In the genomic region with DNA sequence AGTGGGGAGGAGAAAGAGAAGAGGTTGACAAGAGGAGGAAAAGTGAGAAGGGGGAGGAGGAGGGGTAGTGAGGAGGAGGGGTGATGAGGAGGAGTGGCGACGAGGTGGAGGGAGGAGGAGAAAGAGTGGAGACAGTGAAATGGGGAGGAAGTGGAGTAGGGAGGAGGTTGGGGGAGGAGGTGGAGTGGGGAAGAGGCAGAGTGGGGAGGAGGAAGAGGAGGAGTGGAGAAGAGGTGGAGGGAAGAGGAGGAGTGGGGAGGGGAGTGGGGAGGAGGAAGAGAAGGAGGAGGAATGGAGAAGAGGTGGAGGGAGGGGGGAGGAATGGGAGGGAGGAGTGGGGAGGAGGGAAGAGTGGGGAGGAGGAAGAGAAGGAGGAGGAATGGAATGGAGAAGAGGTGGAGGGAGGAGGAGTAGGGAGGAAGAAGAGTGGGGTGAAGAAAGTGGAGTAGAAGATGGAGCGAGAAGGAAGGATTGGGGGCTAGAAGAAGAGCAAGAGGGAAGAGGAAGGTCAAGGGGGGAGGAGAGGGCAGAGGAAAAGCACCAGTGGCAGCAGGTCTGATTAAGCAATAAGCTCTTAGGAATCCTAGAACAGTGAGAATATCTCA, we compare ENCODE assay signal across 33 cellular contexts. TPM values are rescaled to one million over a fixed set of nuclear protein-coding genes. Genes with fewer than 3 reads are reported as not detected.
"Had no signal": no experiment of that assay in that cellular context is flagged by ENCODE, and none has a peak within 500 bp of the region (broad histone marks: within the 10 kb centered on the region; RNA-seq: fewer than 3 reads in every experiment).

No MANE protein-coding gene starts in this region.

- H3K36me3 Mint-ChIP-seq: activated CD4-positive, alpha-beta memory T cell treated with anti-CD3 and anti-CD28 coated beads for 36 hours; activated naive CD4-positive, alpha-beta T cell treated with anti-CD3 and anti-CD28 coated beads, Interleukin-2, amount 50 U/mL, for 72 hours had no signal

- H3K27me3 Mint-ChIP-seq: activated B cell treated with CpG ODN at 0.5 μM for 24 hours; activated CD4-positive, alpha-beta memory T cell treated with anti-CD3 and anti-CD28 coated beads for 36 hours had no signal

- H3K9me3 Mint-ChIP-seq: activated B cell treated with CpG ODN at 0.5 μM for 24 hours; activated CD4-positive, alpha-beta memory T cell treated with anti-CD3 and anti-CD28 coated beads for 36 hours; activated T-cell treated with anti-CD3 and anti-CD28 coated beads, Interleukin-2, amount 50 U/mL, for 4 hours had no signal

- H3K27ac Mint-ChIP-seq: activated B cell treated with CpG ODN at 0.5 μM for 24 hours; activated CD4-positive, alpha-beta memory T cell treated with anti-CD3 and anti-CD28 coated beads for 36 hours; activated naive CD4-positive, alpha-beta T cell treated with anti-CD3 and anti-CD28 coated beads for 36 hours; activated naive CD4-positive, alpha-beta T cell treated with anti-CD3 and anti-CD28 coated beads, Interleukin-2, amount 50 U/mL, for 72 hours; activated T-helper 1 cell treated with anti-CD3 and anti-CD28 coated beads, Interleukin-12 subunit alpha, Interleukin-12 subunit beta, Interleukin-2, Interleukin-4 antibody, amounts not matched to agents 30 ng/mL and 10 ng/mL and 1 ng/mL, durations not matched to agents 14 hours and 24 hours and 36 hours had no signal

- H3K4me3 ChIP-seq: adrenal gland, body of pancreas, breast epithelium, MG63, Peyer's patch, SK-N-MC had no signal

- H3K9me3 ChIP-seq: adrenal gland, body of pancreas, breast epithelium, MG63, Peyer's patch had no signal

- FAIRE-seq: astrocyte had no signal

- DNase-seq: activated B cell treated with CpG ODN at 0.5 μM for 24 hours; activated CD4-positive, alpha-beta memory T cell treated with anti-CD3 and anti-CD28 coated beads for 36 hours; activated CD4-positive, alpha-beta T cell treated with anti-CD3 and anti-CD28 coated beads for 4 hours; activated CD4-positive, alpha-beta T cell treated with anti-CD3 and anti-CD28 coated beads, Interleukin-2, amount 50 U/mL, for 1 hour; activated CD4-positive, CD25-positive, alpha-beta regulatory T cell treated with anti-CD3 and anti-CD28 coated beads, Interleukin-2, amount 50 U/mL, for 72 hours; activated CD8-positive, alpha-beta memory T cell treated with anti-CD3 and anti-CD28 coated beads, Interleukin-2, amount 50 U/mL, for 4 hours; activated gamma-delta T cell treated with Interleukin-2 at 50 U/mL for 16 hours; activated naive CD4-positive, alpha-beta T cell treated with anti-CD3 and anti-CD28 coated beads for 36 hours; activated T-cell treated with anti-CD3 and anti-CD28 coated beads for 4 hours; activated T-cell treated with anti-CD3 and anti-CD28 coated beads, Interleukin-2, amount 50 U/mL, for 4 hours; adrenal gland; body of pancreas; Kasumi-1; MG63; NCI-H1092 treated with DMSO at 0.1 percent for 48 hours; NCI-H1417; NCI-H146; NCI-H187 treated with DMSO at 0.1 percent for 48 hours; NCI-H2081; NCI-H2171 treated with DMSO at 0.1 percent for 48 hours; NCI-H226; NCI-H446 treated with DMSO at 0.1 percent for 48 hours; NCI-H524 treated with DMSO at 0.1 percent for 48 hours; Peyer's patch; Right ventricle myocardium superior had no signal

- ATAC-seq: activated naive CD4-positive, alpha-beta T cell treated with anti-CD3 and anti-CD28 coated beads, Interleukin-2, amount 50 U/mL, for 72 hours; activated T-cell treated with anti-CD3 and anti-CD28 coated beads, Interleukin-2, amount 50 U/mL, for 4 hours; body of pancreas had no signal

- H3K27me3 ChIP-seq: adrenal gland, body of pancreas, breast epithelium, MG63, Peyer's patch had no signal

- H3K27ac ChIP-seq: adrenal gland, body of pancreas, breast epithelium, Peyer's patch, SK-N-MC had no signal

- H3K4me1 ChIP-seq: adrenal gland, body of pancreas, breast epithelium, Peyer's patch had no signal

- H3K4me1 Mint-ChIP-seq: activated B cell treated with CpG ODN at 0.5 μM for 24 hours had no signal

- H3K36me3 ChIP-seq: adrenal gland, MG63 had no signal

- H3K4me3 Mint-ChIP-seq: activated B cell treated with CpG ODN at 0.5 μM for 24 hours; activated CD4-positive, alpha-beta memory T cell treated with anti-CD3 and anti-CD28 coated beads for 36 hours; activated naive CD4-positive, alpha-beta T cell treated with anti-CD3 and anti-CD28 coated beads for 36 hours; activated T-cell treated with anti-CD3 and anti-CD28 coated beads, Interleukin-2, amount 50 U/mL, for 4 hours; activated T-helper 1 cell treated with anti-CD3 and anti-CD28 coated beads, Interleukin-12 subunit alpha, Interleukin-12 subunit beta, Interleukin-2, Interleukin-4 antibody, amounts not matched to agents 30 ng/mL and 10 ng/mL and 1 ng/mL, durations not matched to agents 14 hours and 24 hours and 36 hours had no signal

RNA-seq across cellular contexts. Expression of a gene that starts 50.0 kb away (rescaled TPM):
- total RNA-seq: activated B cell treated with CpG ODN at 0.5 μM for 24 hours; activated CD4-positive, alpha-beta memory T cell treated with anti-CD3 and anti-CD28 coated beads for 36 hours; activated naive CD4-positive, alpha-beta T cell treated with anti-CD3 and anti-CD28 coated beads for 36 hours; activated naive CD4-positive, alpha-beta T cell treated with anti-CD3 and anti-CD28 coated beads, Interleukin-2, amount 50 U/mL, for 72 hours; activated T-cell treated with anti-CD3 and anti-CD28 coated beads, Interleukin-2, amount 50 U/mL, for 4 hours; activated T-helper 1 cell treated with anti-CD3 and anti-CD28 coated beads, Interleukin-12 subunit alpha, Interleukin-12 subunit beta, Interleukin-2, Interleukin-4 antibody, amounts not matched to agents 30 ng/mL and 10 ng/mL and 1 ng/mL, durations not matched to agents 14 hours and 24 hours and 36 hours; adrenal gland; breast epithelium; cardiac septum; Peyer's patch; Right ventricle myocardium superior; T-helper 1 cell treated with Interleukin-12 subunit alpha and Interleukin-12 subunit beta and Interleukin-4 antibody, amounts not matched to agents 30 ng/mL and 1 ng/mL, for 36 hours; T-helper 2 cell treated with Interferon-gamma antibody and Interleukin-4, amounts not matched to agents 100 ng/mL and 5 ng/mL, for 36 hours had no signal
- polyA plus RNA-seq: adrenal gland had no signal
